14 cellular contexts compared by ENCODE assay signal in genomic region chr16:11225677-11226549, GRCh38. TPM values are rescaled to one million over a fixed set of nuclear protein-coding genes. Genes with fewer than 3 reads are reported as not detected.
A peak's percentile ranks its signal among the peaks of the same experiment; 100 is the strongest.
DNase-seq lines count a peak whose midpoint lies in the region; ATAC-seq and TF ChIP-seq lines count a peak whose summit lies in the region.
"Had no signal": no experiment of that assay in that cellular context is flagged by ENCODE, and none has a peak within 500 bp of the region (broad histone marks: within the 10 kb centered on the region; RNA-seq: fewer than 3 reads in every experiment).

No MANE protein-coding gene starts in this region.

- no peak overlapping the region for H3K4ac ChIP-seq in H9 (ENCODE audit: low read depth, low read length)

- no peak overlapping the region for H3K23ac ChIP-seq in H9 (ENCODE audit: insufficient read length, low read depth, low read length)

- H3K56ac ChIP-seq in H9 (ENCODE audit: insufficient read length, low read depth, low read length), result no peak overlapping the region

- H3K36me3 Mint-ChIP-seq in activated T-cell treated with anti-CD3 and anti-CD28 coated beads, Interleukin-2, amount 50 U/mL, for 72 hours (ENCODE audit: insufficient read depth in 2 of 2), result peaks cover 0 to 3% of the 10 kb centered on the region in 2 donors
- H3K36me3 Mint-ChIP-seq in natural killer cell, result no peaks in the 10 kb centered on the region
- no peaks in the 10 kb centered on the region for H3K36me3 Mint-ChIP-seq in H9 (ENCODE audit: insufficient read depth in 1 of 3, low read depth in 3 of 3)
- H3K36me3 Mint-ChIP-seq: mesothelial cell of epicardium had no signal

- no peak for TF ChIP-seq CTCF in DOHH2 (IDR thresholded peaks at IDR 0.05; ENCODE audit: low read depth, low read length, poor library complexity, severe bottlenecking)
- TF ChIP-seq CTCF in natural killer cell (IDR thresholded peaks at IDR 0.05), result no peak
- no peak for TF ChIP-seq CTCF in H9 (conservative IDR thresholded peaks at IDR 0.05)

- H3K4me2 ChIP-seq in DOHH2 (ENCODE audit: low read length) (peak overlapping the region; percentile 45), H9 (ENCODE audit: insufficient read depth, insufficient read length, low read length) (no peak overlapping the region)

- H3K9me2 ChIP-seq in DOHH2 (replicated peaks; ENCODE audit: control insufficient read depth, low read length), result no peaks in the 10 kb centered on the region

- H2AFZ ChIP-seq in H9 (ENCODE audit: low read length), result no peak overlapping the region

- H4K91ac ChIP-seq in H9 (ENCODE audit: insufficient read length, low read depth, low read length), result no peak overlapping the region

- no peak overlapping the region for H2BK15ac ChIP-seq in H9 (ENCODE audit: low read depth, low read length)

- no peak overlapping the region for H3K9ac ChIP-seq in H9 (ENCODE audit: extremely low read depth, insufficient read length, low read length)

- H3K4me1 ChIP-seq in DOHH2 (ENCODE audit: control insufficient read depth, low read length), result peaks cover 20% of the 10 kb centered on the region
- no peaks in the 10 kb centered on the region for H3K4me1 ChIP-seq in H9 (ENCODE audit: insufficient read depth, low read length)

- H2BK5ac ChIP-seq in H9 (ENCODE audit: insufficient read length, low read length), result no peak overlapping the region

- H3K23me2 ChIP-seq in H9 (ENCODE audit: insufficient read length, low read depth, low read length, poor library complexity, severe bottlenecking), result no peaks in the 10 kb centered on the region

- no peaks in the 10 kb centered on the region for H3K36me3 ChIP-seq in DOHH2 (ENCODE audit: control insufficient read depth, low read length)
- H3K36me3 ChIP-seq: heart right ventricle had no signal

- H3F3A ChIP-seq in DOHH2 (ENCODE audit: control insufficient read depth, insufficient read depth), result no peaks in the 10 kb centered on the region

- no peak overlapping the region for H3K18ac ChIP-seq in H9 (ENCODE audit: insufficient read length, low read depth, low read length)

- no peak overlapping the region for H2BK12ac ChIP-seq in H9 (ENCODE audit: insufficient read length, low read depth, low read length)

- no peaks in the 10 kb centered on the region for H3K79me1 ChIP-seq in H9 (ENCODE audit: insufficient read depth, low read depth, low read length, poor library complexity, severe bottlenecking)

- H3K27me3 ChIP-seq in DOHH2 (ENCODE audit: control insufficient read depth, low read length) (peaks cover 50% of the 10 kb centered on the region), H9 (ENCODE audit: insufficient read depth, low read length) (no peaks in the 10 kb centered on the region)
- H3K27me3 ChIP-seq: heart right ventricle had no signal

- no peak overlapping the region for H3T11ph ChIP-seq in H9 (ENCODE audit: low read length)

- H3K9me3 Mint-ChIP-seq in activated T-cell treated with anti-CD3 and anti-CD28 coated beads, Interleukin-2, amount 50 U/mL, for 72 hours, result no peaks in the 10 kb centered on the region
- H3K9me3 Mint-ChIP-seq in natural killer cell (no peaks in the 10 kb centered on the region), H9 (no peaks in the 10 kb centered on the region)
- H3K9me3 Mint-ChIP-seq: mesothelial cell of epicardium had no signal

- H3K4me3 Mint-ChIP-seq in activated T-cell treated with anti-CD3 and anti-CD28 coated beads, Interleukin-2, amount 50 U/mL, for 72 hours, result peak overlapping the region; percentile 74 to 81
- H3K4me3 Mint-ChIP-seq in natural killer cell (peak overlapping the region; percentile 83), H9 (no peak overlapping the region)
- H3K4me3 Mint-ChIP-seq: mesothelial cell of epicardium had no signal

- ATAC-seq in GM21825 (IDR thresholded peaks at IDR 0.05; ENCODE audit: unreplicated experiment) (peak; percentile 2), natural killer cell (no peak), GM21447 (IDR thresholded peaks at IDR 0.05; ENCODE audit: unreplicated experiment) (no peak), GM19328 (IDR thresholded peaks at IDR 0.05; ENCODE audit: unreplicated experiment) (no peak), HG03095 (IDR thresholded peaks at IDR 0.05; ENCODE audit: unreplicated experiment) (no peak)
- ATAC-seq in activated T-cell treated with anti-CD3 and anti-CD28 coated beads, Interleukin-2, amount 50 U/mL, for 72 hours (replicated peaks in 1 of 2), result no peak

- peak in 1 of 2 donors; percentile 35 for DNase-seq in activated T-cell treated with anti-CD3 and anti-CD28 coated beads, Interleukin-2, amount 50 U/mL, for 72 hours
- DNase-seq in natural killer cell (no peak), H9 (no peak)
- DNase-seq: dermis blood vessel endothelial cell, DMS153, NCI-H2081 treated with DMSO at 0.1 percent for 48 hours had no signal

- H2BK120ac ChIP-seq in H9 (ENCODE audit: low read depth, low read length, poor library complexity, severe bottlenecking), result no peak overlapping the region

- H3K27ac Mint-ChIP-seq in activated T-cell treated with anti-CD3 and anti-CD28 coated beads, Interleukin-2, amount 50 U/mL, for 72 hours, result peak overlapping the region; percentile 87
- H3K27ac Mint-ChIP-seq in natural killer cell, result peak overlapping the region; percentile 91
- H3K27ac Mint-ChIP-seq in H9, result peak overlapping the region in 1 of 3 experiments; percentile 77; a peak in 1 of 7 replicates
- H3K27ac Mint-ChIP-seq: mesothelial cell of epicardium had no signal

- H3K4me1 Mint-ChIP-seq in activated T-cell treated with anti-CD3 and anti-CD28 coated beads, Interleukin-2, amount 50 U/mL, for 72 hours (ENCODE audit: low read depth), result peaks cover 76% of the 10 kb centered on the region
- H3K4me1 Mint-ChIP-seq in natural killer cell, result peaks cover 20 to 33% of the 10 kb centered on the region in 2 donors
- H3K4me1 Mint-ChIP-seq in H9, result 0 out of 4 replicates have a peak, but pooled peaks cover 2 to 5% of the 10 kb centered on the region in 2 experiments
- H3K4me1 Mint-ChIP-seq: mesothelial cell of epicardium had no signal

- WGBS in H9 (ENCODE audit: extremely low coverage, insufficient read length, low lambda C conversion rate), result no CpG with 5 or more reads among the region's 18 CpGs

- H3K27ac ChIP-seq in DOHH2 (ENCODE audit: low read depth, low read length) (no peak overlapping the region), H9 (ENCODE audit: insufficient read length, low read depth, low read length) (no peak overlapping the region)

- no peak overlapping the region for H2BK20ac ChIP-seq in H9 (ENCODE audit: low read depth, low read length, poor library complexity, severe bottlenecking)

- no peak overlapping the region for H3K4me3 ChIP-seq in DOHH2 (ENCODE audit: low read length)

- H3K14ac ChIP-seq in H9 (ENCODE audit: insufficient read depth, low read length), result no peak overlapping the region

- H3K79me2 ChIP-seq in DOHH2 (ENCODE audit: control insufficient read depth, low read length) (no peaks in the 10 kb centered on the region), H9 (ENCODE audit: insufficient read depth, low read length) (no peaks in the 10 kb centered on the region)

- H4K20me1 ChIP-seq in DOHH2 (ENCODE audit: control insufficient read depth, insufficient read depth, low read depth, low read length), result no peaks in the 10 kb centered on the region
- no peaks in the 10 kb centered on the region for H4K20me1 ChIP-seq in H9 (ENCODE audit: control insufficient read depth, insufficient read depth, insufficient read length)

- H3K9me3 ChIP-seq in DOHH2 (ENCODE audit: control insufficient read depth, insufficient read depth, low read length) (no peaks in the 10 kb centered on the region), H9 (ENCODE audit: control insufficient read depth, low read depth, low read length) (no peaks in the 10 kb centered on the region)
- H3K9me3 ChIP-seq: heart right ventricle had no signal

- intact Hi-C loops in natural killer cell (cut with micrococcal nuclease), result loop anchor here (1.0 to 5.0 kb wide), 3 partner anchors 7 to 126 kb away; no protein-coding TSS in a partner anchor

- no peaks in the 10 kb centered on the region for H3K27me3 Mint-ChIP-seq in activated T-cell treated with anti-CD3 and anti-CD28 coated beads, Interleukin-2, amount 50 U/mL, for 72 hours (ENCODE audit: low read depth)
- H3K27me3 Mint-ChIP-seq in natural killer cell (ENCODE audit: low read depth in 2 of 2) (no peaks in the 10 kb centered on the region), H9 (ENCODE audit: low read depth) (peaks cover 6% of the 10 kb centered on the region; the same call in 1 of the 2 replicates)

- H4K8ac ChIP-seq in H9 (replicated peaks; ENCODE audit: insufficient read length, low read depth, low read length), result no peak overlapping the region

- no peak overlapping the region for H2AK5ac ChIP-seq in H9 (ENCODE audit: insufficient read length, low read length)

- H4K5ac ChIP-seq in H9 (ENCODE audit: insufficient read length, low read depth, low read length), result no peak overlapping the region

RNA-seq across cellular contexts. Expression of gene SOCS1, which starts 30.1 kb away (rescaled TPM):
- 100 to 1,000 TPM in 1 of 2 donors, 10 to 100 TPM in 1; 93.7 to 126 TPM for total RNA-seq in activated T-cell treated with anti-CD3 and anti-CD28 coated beads, Interleukin-2, amount 50 U/mL, for 72 hours
- total RNA-seq in natural killer cell (10 to 100 TPM; 21.7 to 74.7 (median 27.2) TPM), H9 (2021) (11.0 and 11.5 TPM in 2 replicates)

RNA-seq across cellular contexts. Expression of gene TNP2, which starts 43.2 kb away (rescaled TPM):
- total RNA-seq in activated T-cell treated with anti-CD3 and anti-CD28 coated beads, Interleukin-2, amount 50 U/mL, for 72 hours, result not detected
- total RNA-seq in natural killer cell (not detected), H9 (2021) (not detected in 2 replicates)
- total RNA-seq: dermis blood vessel endothelial cell, heart right ventricle, mesothelial cell of epicardium, renal cortical epithelial cell had no signal

RNA-seq across cellular contexts. Expression of gene PRM3, which starts 47.5 kb away (rescaled TPM):
- total RNA-seq in activated T-cell treated with anti-CD3 and anti-CD28 coated beads, Interleukin-2, amount 50 U/mL, for 72 hours, result not detected
- total RNA-seq in natural killer cell (not detected), H9 (2021) (not detected in 2 replicates)
- total RNA-seq: dermis blood vessel endothelial cell, heart right ventricle, mesothelial cell of epicardium, renal cortical epithelial cell had no signal

RNA-seq across cellular contexts. Expression of gene PRM2, which starts 50.4 kb away (rescaled TPM):
- not detected for total RNA-seq in activated T-cell treated with anti-CD3 and anti-CD28 coated beads, Interleukin-2, amount 50 U/mL, for 72 hours
- total RNA-seq in natural killer cell, result not detected
- not detected in 2 replicates for total RNA-seq in H9 (2021)
- total RNA-seq: dermis blood vessel endothelial cell, heart right ventricle, mesothelial cell of epicardium, renal cortical epithelial cell had no signal

RNA-seq across cellular contexts. Expression of gene PRM1, which starts 55.2 kb away (rescaled TPM):
- total RNA-seq in activated T-cell treated with anti-CD3 and anti-CD28 coated beads, Interleukin-2, amount 50 U/mL, for 72 hours, result not detected
- total RNA-seq in natural killer cell (not detected), H9 (2021) (not detected in 2 replicates)
- total RNA-seq: dermis blood vessel endothelial cell, heart right ventricle, mesothelial cell of epicardium, renal cortical epithelial cell had no signal

Comparison
In these comparisons a context has a peak if more than half of its experiments do, and no peak if none do; other contexts are left out.
1. H3K4me3 Mint-ChIP-seq: peak in activated T-cell treated with anti-CD3 and anti-CD28 coated beads, Interleukin-2, amount 50 U/mL, for 72 hours (2 of 2) and natural killer cell (single experiment); none in H9 (0 of 2).